ENCODE assay signal across 1 cellular context in the genomic region with DNA sequence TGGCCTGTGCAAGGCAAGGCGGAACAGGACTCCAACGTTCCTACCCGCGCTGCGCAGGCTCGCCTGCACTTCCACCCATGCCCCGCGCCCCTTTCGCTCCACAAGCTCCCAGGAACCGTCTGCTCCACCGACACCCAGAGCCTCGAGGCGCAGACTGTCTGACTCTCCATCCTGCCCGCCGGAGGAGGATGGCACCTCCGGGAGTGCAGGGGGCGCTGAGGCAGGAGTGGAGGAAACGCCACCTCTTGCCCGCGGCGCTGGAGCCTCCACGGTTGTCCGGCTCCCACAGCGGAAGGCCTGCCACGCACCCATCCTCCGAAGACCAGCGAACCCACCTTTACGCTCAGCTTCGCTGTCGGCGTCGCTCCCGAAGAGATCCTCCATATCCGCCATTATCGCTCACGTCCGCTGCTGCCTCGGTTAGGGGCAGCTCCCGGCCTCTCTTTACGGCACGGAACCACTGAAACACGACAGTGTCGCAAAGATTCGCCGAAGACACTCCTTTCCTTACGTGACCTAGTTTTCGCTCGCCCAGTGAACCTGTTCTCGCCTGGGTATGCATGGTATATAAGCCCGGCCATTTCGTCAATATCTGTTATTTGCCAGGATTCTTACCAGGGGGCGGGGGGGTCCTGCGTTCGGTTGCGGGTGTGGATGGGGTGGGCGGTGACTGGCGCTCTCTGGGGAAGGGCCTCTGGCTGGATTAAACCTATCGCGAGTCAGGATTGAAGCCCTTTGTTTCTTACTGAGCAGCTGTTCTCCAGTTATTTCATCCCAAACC.
TF ChIP-seq lines count a peak whose summit lies in the region.

A gene (minus strand): TSS at position 426 of the 781 bp plus-strand sequence. CDS start 33 bp downstream, at position 393.

TF ChIP-seq in IMR-90, 13 proteins besides CTCF, POLR2A, EP300 and RAD21 (continued from another document):
- TF ChIP-seq, protein P1, sequence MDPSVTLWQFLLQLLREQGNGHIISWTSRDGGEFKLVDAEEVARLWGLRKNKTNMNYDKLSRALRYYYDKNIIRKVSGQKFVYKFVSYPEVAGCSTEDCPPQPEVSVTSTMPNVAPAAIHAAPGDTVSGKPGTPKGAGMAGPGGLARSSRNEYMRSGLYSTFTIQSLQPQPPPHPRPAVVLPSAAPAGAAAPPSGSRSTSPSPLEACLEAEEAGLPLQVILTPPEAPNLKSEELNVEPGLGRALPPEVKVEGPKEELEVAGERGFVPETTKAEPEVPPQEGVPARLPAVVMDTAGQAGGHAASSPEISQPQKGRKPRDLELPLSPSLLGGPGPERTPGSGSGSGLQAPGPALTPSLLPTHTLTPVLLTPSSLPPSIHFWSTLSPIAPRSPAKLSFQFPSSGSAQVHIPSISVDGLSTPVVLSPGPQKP (IDR thresholded peaks at IDR 0.05; ENCODE audit: borderline replicate concordance, low read depth, low read length): no peak
- TF ChIP-seq MXI1 (IDR thresholded peaks at IDR 0.05; ENCODE audit: borderline replicate concordance, low read depth, low read length) (no peak), MAZ (IDR thresholded peaks at IDR 0.05; ENCODE audit: borderline replicate concordance, low read depth, low read length) (peak; percentile 11; the same call in 1 of the 2 replicates), RFX5 (IDR thresholded peaks at IDR 0.05; ENCODE audit: low read depth, low read length) (no peak), CEBPB (IDR thresholded peaks at IDR 0.05; ENCODE audit: low read depth, low read length) (0 out of 2 replicates have a peak, but pooled peaks have one; percentile 26), CHD1 (IDR thresholded peaks at IDR 0.05; ENCODE audit: low read depth, low read length) (0 out of 2 replicates have a peak, but pooled peaks have one; percentile 8), BHLHE40 (IDR thresholded peaks at IDR 0.05; ENCODE audit: low read depth, low read length) (no peak), SMC3 (IDR thresholded peaks at IDR 0.05; ENCODE audit: low read depth, low read length) (0 out of 2 replicates have a peak, but pooled peaks have one; percentile 4), MAFK (IDR thresholded peaks at IDR 0.05; ENCODE audit: low read depth, low read length) (no peak), NFE2L2 (IDR thresholded peaks at IDR 0.05; ENCODE audit: low read depth, low read length) (no peak), FOS (IDR thresholded peaks at IDR 0.05; ENCODE audit: low read depth, low read length) (no peak)
- TF ChIP-seq, protein P2, sequence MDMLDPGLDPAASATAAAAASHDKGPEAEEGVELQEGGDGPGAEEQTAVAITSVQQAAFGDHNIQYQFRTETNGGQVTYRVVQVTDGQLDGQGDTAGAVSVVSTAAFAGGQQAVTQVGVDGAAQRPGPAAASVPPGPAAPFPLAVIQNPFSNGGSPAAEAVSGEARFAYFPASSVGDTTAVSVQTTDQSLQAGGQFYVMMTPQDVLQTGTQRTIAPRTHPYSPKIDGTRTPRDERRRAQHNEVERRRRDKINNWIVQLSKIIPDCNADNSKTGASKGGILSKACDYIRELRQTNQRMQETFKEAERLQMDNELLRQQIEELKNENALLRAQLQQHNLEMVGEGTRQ (IDR thresholded peaks at IDR 0.05; ENCODE audit: low read depth, low read length): no peak
